In the genomic region with DNA sequence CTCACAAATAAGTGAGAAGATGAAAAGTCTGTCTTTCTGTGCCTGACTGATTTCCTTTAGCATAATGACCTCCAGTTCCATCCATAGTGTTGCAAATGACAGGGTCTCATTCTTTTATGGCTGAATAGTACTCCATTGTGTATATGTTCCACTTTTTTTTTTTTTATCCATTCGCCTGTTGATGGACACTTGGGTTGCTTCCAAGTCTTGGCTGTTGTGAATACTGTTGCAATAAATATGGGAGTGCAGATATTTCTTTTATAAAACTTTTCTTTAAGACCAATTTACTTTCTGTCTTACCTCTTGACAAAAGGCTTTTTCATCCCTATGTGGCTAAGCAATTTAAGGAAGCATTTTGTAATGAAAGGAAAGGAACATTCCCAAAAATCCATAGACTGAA, we compare ENCODE assay signal across 8 cellular contexts.
"Had no signal": no experiment of that assay in that cellular context is flagged by ENCODE, and none has a peak within 500 bp of the region (broad histone marks: within the 10 kb centered on the region; RNA-seq: fewer than 3 reads in every experiment).

No MANE protein-coding gene starts in this region.

- H3K9ac ChIP-seq: GM23248 had no signal

- DNase-seq: GM23248, GOT3, H7, H9, HCEC 1CT, HFFc6 had no signal

- H3K4me2 ChIP-seq: GM23338 had no signal

- H2AFZ ChIP-seq: GM23248, GM23338 had no signal

- ATAC-seq: GM23338, HCT116 had no signal

- H3K27ac ChIP-seq: GM23248 had no signal

- H3K4me3 ChIP-seq: GM23248, GM23338 had no signal
